In genomic region chr2:127154396-127154795, GRCh38 we compare ENCODE assay signal across 25 cellular contexts. TPM values are rescaled to one million over a fixed set of nuclear protein-coding genes. Genes with fewer than 3 reads are reported as not detected.
DNase-seq lines count a peak whose midpoint lies in the region; ATAC-seq and TF ChIP-seq lines count a peak whose summit lies in the region.
"Had no signal": no experiment of that assay in that cellular context is flagged by ENCODE, and none has a peak within 500 bp of the region (broad histone marks: within the 10 kb centered on the region; RNA-seq: fewer than 3 reads in every experiment).

No MANE protein-coding gene starts in this region.

- H3K27ac ChIP-seq in AG04450 (ENCODE audit: low read depth, low read length): peak overlapping the region; percentile 39
- H3K27ac ChIP-seq in foreskin keratinocyte: peak overlapping the region; percentile 66
- peak overlapping the region; percentile 83 for H3K27ac ChIP-seq in skeletal muscle tissue (ENCODE audit: low read depth, low read length)
- no peak overlapping the region for H3K27ac ChIP-seq in hepatocyte
- H3K27ac ChIP-seq: BLaER1 treated with 17β-estradiol and CSF1 and Interleukin-3, amounts not matched to agents 10 nM and 100 nM; epithelial cell of prostate had no signal

- no peaks in the 10 kb centered on the region for H4K20me1 ChIP-seq in hepatocyte (ENCODE audit: insufficient read depth, poor library complexity, severe bottlenecking)
- H4K20me1 ChIP-seq: BLaER1 treated with 17β-estradiol and CSF1 and Interleukin-3, amounts not matched to agents 10 nM and 100 nM had no signal

- H3K9ac ChIP-seq in adipocyte (ENCODE audit: low read length): peak overlapping the region; percentile 76
- H3K9ac ChIP-seq in skeletal muscle tissue (ENCODE audit: low read depth in 1 of 3, low read length in 3 of 3): peak overlapping the region; percentile 30 to 64 (median 55)
- H3K9ac ChIP-seq: BLaER1 treated with 17β-estradiol and CSF1 and Interleukin-3, amounts not matched to agents 10 nM and 100 nM had no signal

- peaks cover 4% of the 10 kb centered on the region for H3K4me1 Mint-ChIP-seq in endothelial cell (ENCODE audit: unreplicated experiment)
- H3K4me1 Mint-ChIP-seq: activated CD4-positive, alpha-beta T cell treated with anti-CD3 and anti-CD28 coated beads for 36 hours; activated naive CD4-positive, alpha-beta T cell treated with anti-CD3 and anti-CD28 coated beads, Interleukin-2, amount 10 ng/mL, durations not matched to agents 7 days and 5 days had no signal

- no peaks in the 10 kb centered on the region for H3K9me3 Mint-ChIP-seq in endothelial cell (ENCODE audit: unreplicated experiment)
- H3K9me3 Mint-ChIP-seq: activated naive CD4-positive, alpha-beta T cell treated with anti-CD3 and anti-CD28 coated beads, Interleukin-2, amount 10 ng/mL, durations not matched to agents 7 days and 5 days had no signal

- CTCF ChIA-PET in AG04450 (lab: Charles Lee): interaction anchor here (1.1 kb wide), 1 partner anchor 325 kb away, joined by 4 read pairs; no protein-coding TSS in a partner anchor

- H3K27me3 ChIP-seq in AG04450 (ENCODE audit: control insufficient read depth, insufficient read depth, low read length) (no peaks in the 10 kb centered on the region), adipocyte (replicated peaks; ENCODE audit: control insufficient read depth, insufficient read depth, low read length) (no peaks in the 10 kb centered on the region), foreskin keratinocyte (no peaks in the 10 kb centered on the region), skeletal muscle tissue (ENCODE audit: control insufficient read depth in 3 of 3, insufficient read depth in 3 of 3, low read length in 3 of 3) (no peaks in the 10 kb centered on the region), hepatocyte (no peaks in the 10 kb centered on the region)
- H3K27me3 ChIP-seq: BLaER1 treated with 17β-estradiol and CSF1 and Interleukin-3, amounts not matched to agents 10 nM and 100 nM; left lung had no signal

- H3K27me3 Mint-ChIP-seq in endothelial cell (ENCODE audit: unreplicated experiment): no peaks in the 10 kb centered on the region
- H3K27me3 Mint-ChIP-seq: activated CD4-positive, alpha-beta T cell treated with anti-CD3 and anti-CD28 coated beads for 36 hours had no signal

- POLR2A ChIA-PET in AG04450 (lab: Yijun Ruan, JAX): no interaction called here

- no peaks in the 10 kb centered on the region for H3K79me2 ChIP-seq in hepatocyte

- no peaks in the 10 kb centered on the region for H3K36me3 Mint-ChIP-seq in endothelial cell (ENCODE audit: low read depth, unreplicated experiment)
- H3K36me3 Mint-ChIP-seq: activated naive CD4-positive, alpha-beta T cell treated with anti-CD3 and anti-CD28 coated beads, Interleukin-2, amount 10 ng/mL, durations not matched to agents 7 days and 5 days had no signal

- no peak for ATAC-seq in foreskin keratinocyte
- ATAC-seq: activated CD4-positive, alpha-beta T cell treated with anti-CD3 and anti-CD28 coated beads for 36 hours; GM12878; naive thymus-derived CD8-positive, alpha-beta T cell; stimulated activated naive CD8-positive, alpha-beta T cell treated with anti-CD3 and anti-CD28 coated beads, Interleukin-15, Interleukin-2, amounts not matched to agents 100 U/mL and 50 U/mL, for 24 hours had no signal

- H3K27ac Mint-ChIP-seq in endothelial cell (ENCODE audit: unreplicated experiment): no peak overlapping the region
- H3K27ac Mint-ChIP-seq: activated CD4-positive, alpha-beta T cell treated with anti-CD3 and anti-CD28 coated beads for 36 hours; activated naive CD4-positive, alpha-beta T cell treated with anti-CD3 and anti-CD28 coated beads, Interleukin-2, amount 10 ng/mL, durations not matched to agents 7 days and 5 days had no signal

- no peaks in the 10 kb centered on the region for H3K9me2 ChIP-seq in hepatocyte (replicated peaks; ENCODE audit: insufficient read depth)

- peaks cover 10% of the 10 kb centered on the region; the same call in 1 of the 2 replicates for H3K9me3 ChIP-seq in AG04450 (ENCODE audit: control insufficient read depth, insufficient read depth, low read length)
- H3K9me3 ChIP-seq in adipocyte (ENCODE audit: control insufficient read depth, low read length): no peaks in the 10 kb centered on the region
- H3K9me3 ChIP-seq in skeletal muscle tissue (ENCODE audit: control insufficient read depth in 3 of 3, low read length in 3 of 3): peaks cover 0 to 2% (median 0%) of the 10 kb centered on the region in 3 donors
- no peaks in the 10 kb centered on the region for H3K9me3 ChIP-seq in hepatocyte (ENCODE audit: low read depth)
- H3K9me3 ChIP-seq: left lung had no signal

- H2AFZ ChIP-seq in hepatocyte: no peak overlapping the region

- WGBS in hepatocyte (ENCODE audit: low lambda C conversion rate, missing lambda C conversion rate): 97% methylated on average over 4 of the region's 4 CpGs

- DNase-seq in AG04450 (ENCODE audit: low read depth, low spot score) (no peak), adipocyte (ENCODE audit: low read depth) (no peak), foreskin keratinocyte (no peak), A172 (ENCODE audit: low spot score) (no peak), NCI-H526 treated with DMSO at 0.1 percent for 48 hours (lab: John Stamatoyannopoulos, UW) (no peak), endothelial cell (ENCODE audit: low spot score) (no peak), hepatocyte (ENCODE audit: low spot score) (no peak)
- DNase-seq: activated CD4-positive, alpha-beta T cell treated with anti-CD3 and anti-CD28 coated beads for 36 hours; activated naive CD4-positive, alpha-beta T cell treated with anti-CD3 and anti-CD28 coated beads, Interleukin-2, amount 10 ng/mL, durations not matched to agents 7 days and 5 days; activated T-cell treated with anti-CD3 and anti-CD28 coated beads, Interleukin-2, amount 50 U/mL, for 48 hours; Caco-2; DND-41; foreskin melanocyte; naive thymus-derived CD8-positive, alpha-beta T cell; NCI-H524; stimulated activated CD4-positive, alpha-beta T cell treated with anti-CD3 and anti-CD28 coated beads, Interleukin-15, amount 100 ng/mL, for 24 hours; stimulated activated naive CD8-positive, alpha-beta T cell treated with anti-CD3 and anti-CD28 coated beads, Interleukin-15, Interleukin-2, amounts not matched to agents 100 U/mL and 50 U/mL, for 24 hours; T-helper 2 cell; trophoblast cell had no signal

- H3K36me3 ChIP-seq in adipocyte (ENCODE audit: control insufficient read depth, insufficient read depth, low read length, severe bottlenecking): no peaks in the 10 kb centered on the region
- H3K36me3 ChIP-seq in skeletal muscle tissue (ENCODE audit: control insufficient read depth in 3 of 3, insufficient read depth in 3 of 3, low read length in 3 of 3): no peaks in the 10 kb centered on the region
- no peaks in the 10 kb centered on the region for H3K36me3 ChIP-seq in hepatocyte (replicated peaks; ENCODE audit: insufficient read depth, low read depth)
- H3K36me3 ChIP-seq: BLaER1 treated with 17β-estradiol and CSF1 and Interleukin-3, amounts not matched to agents 10 nM and 100 nM; left lung had no signal

- H3K4me3 ChIP-seq in AG04450 (ENCODE audit: low read depth, low read length): no peak overlapping the region
- H3K4me3 ChIP-seq in adipocyte (ENCODE audit: low read length): peak overlapping the region; percentile 36
- H3K4me3 ChIP-seq in skeletal muscle tissue (ENCODE audit: low read length in 3 of 3): peak overlapping the region in 1 of 3 donors; percentile 31
- H3K4me3 ChIP-seq in hepatocyte: no peak overlapping the region
- H3K4me3 ChIP-seq: BLaER1 treated with 17β-estradiol and CSF1 and Interleukin-3, amounts not matched to agents 10 nM and 100 nM; GM12878; left lung had no signal

- peaks cover 34% of the 10 kb centered on the region for H3K4me1 ChIP-seq in adipocyte (ENCODE audit: control insufficient read depth, insufficient read depth, low read length)
- H3K4me1 ChIP-seq in foreskin keratinocyte: peaks cover 11% of the 10 kb centered on the region
- H3K4me1 ChIP-seq in skeletal muscle tissue (ENCODE audit: control insufficient read depth in 3 of 3, insufficient read depth in 3 of 3, low read length in 3 of 3): peaks cover 39 to 45% (median 41%) of the 10 kb centered on the region in 3 donors
- H3K4me1 ChIP-seq in hepatocyte (ENCODE audit: insufficient read depth): peaks cover 11% of the 10 kb centered on the region

- TF ChIP-seq CTCF in AG04450 (IDR thresholded peaks at IDR 0.05; ENCODE audit: low read depth, low read length) (no peak), foreskin keratinocyte (conservative IDR thresholded peaks at IDR 0.05) (no peak), endothelial cell (IDR thresholded peaks at IDR 0.05; ENCODE audit: unreplicated experiment) (no peak), hepatocyte (IDR thresholded peaks at IDR 0.05; ENCODE audit: poor library complexity) (no peak)

- no peak overlapping the region for H3K4me3 Mint-ChIP-seq in endothelial cell (ENCODE audit: unreplicated experiment)
- H3K4me3 Mint-ChIP-seq: activated CD4-positive, alpha-beta T cell treated with anti-CD3 and anti-CD28 coated beads for 36 hours; activated naive CD4-positive, alpha-beta T cell treated with anti-CD3 and anti-CD28 coated beads, Interleukin-2, amount 10 ng/mL, durations not matched to agents 7 days and 5 days; mesothelial cell of epicardium; naive thymus-derived CD8-positive, alpha-beta T cell had no signal

- H3K4me2 ChIP-seq in hepatocyte: no peak overlapping the region

RNA-seq across cellular contexts. Expression of gene BIN1, which starts 47.4 kb away (rescaled TPM):
- polyA plus RNA-seq in AG04450 (2011; rRNA removed): 32.4 and 35.7 TPM in 2 replicates
- polyA minus RNA-seq in AG04450 (2011; rRNA and poly(A)+ RNA removed): 33.1 and 43.8 TPM in 2 replicates
- total RNA-seq in foreskin keratinocyte: 30.6 and 30.8 TPM in 2 replicates
- polyA plus RNA-seq in foreskin keratinocyte: 29.4 and 31.0 TPM in 2 replicates
- 597 TPM for total RNA-seq in skeletal muscle tissue
- 114 and 117 TPM in 2 replicates for total RNA-seq in A172 (2014; rRNA removed; shearing (Covaris generic))
- 182 TPM for total RNA-seq in endothelial cell (ENCODE audit: unreplicated experiment)
- total RNA-seq in hepatocyte: 107 and 109 TPM in 2 replicates
- 113 and 122 TPM in 2 replicates for polyA plus RNA-seq in hepatocyte
